10 cellular contexts compared by ENCODE assay signal in genomic region chr10:49433069-49433468, GRCh38. TPM values are rescaled to one million over a fixed set of nuclear protein-coding genes. Genes with fewer than 3 reads are reported as not detected.
"Had no signal": no experiment of that assay in that cellular context is flagged by ENCODE, and none has a peak within 500 bp of the region (broad histone marks: within the 10 kb centered on the region; RNA-seq: fewer than 3 reads in every experiment).

No MANE protein-coding gene starts in this region.

- H3K27ac ChIP-seq: HL-60, KMS-11 had no signal

- H3K4me2 ChIP-seq: KMS-11 had no signal

- FAIRE-seq: HepG2, HTR-8/SVneo had no signal

- DNase-seq: IMR-90, KBM-7, KG1 had no signal

- H3K9ac ChIP-seq: KMS-11 had no signal

- ATAC-seq: HepG2 had no signal

RNA-seq across cellular contexts. Expression of gene DRGX, which starts 37.2 kb away (rescaled TPM):
- total RNA-seq: HepG2, HT-29, HT1080, IMR-90 had no signal
- polyA plus RNA-seq: HepG2, IgD-negative memory B cell, IMR-90 had no signal
